8 cellular contexts compared by ENCODE assay signal in the genomic region with DNA sequence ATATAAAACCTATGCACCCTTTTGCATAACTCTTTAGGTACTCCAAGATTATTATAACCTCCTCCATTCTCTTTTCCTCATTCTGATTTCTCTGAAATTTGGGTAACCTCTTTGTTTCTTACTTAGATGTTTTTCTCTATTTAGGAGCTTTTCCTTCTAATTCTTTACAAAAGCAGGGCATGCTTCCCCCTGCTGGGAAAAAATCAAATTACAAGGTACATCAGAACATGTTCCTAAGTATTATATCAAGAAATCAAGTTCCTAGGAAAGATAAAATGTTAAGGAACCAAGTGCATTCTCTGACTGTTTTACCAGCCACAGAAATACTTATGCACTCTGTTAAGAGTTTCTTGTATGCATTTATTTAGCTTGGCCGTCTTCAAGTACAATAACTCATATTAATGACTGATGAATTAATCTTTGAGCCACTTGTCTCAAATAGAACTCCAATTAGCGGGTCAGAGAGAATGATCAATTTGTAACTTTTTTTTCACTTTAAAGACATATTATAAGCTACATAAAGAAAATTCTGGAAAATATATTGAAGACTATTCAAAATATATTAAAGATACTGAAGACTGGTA. TPM values are rescaled to one million over a fixed set of nuclear protein-coding genes. Genes with fewer than 3 reads are reported as not detected.
DNase-seq lines count a peak whose midpoint lies in the region; ATAC-seq and TF ChIP-seq lines count a peak whose summit lies in the region.

No MANE protein-coding gene starts in this region.

- peaks cover 20% of the 10 kb centered on the region for H3K4me1 Mint-ChIP-seq in memory B cell
- no peaks in the 10 kb centered on the region for H3K4me1 Mint-ChIP-seq in activated CD4-positive, alpha-beta memory T cell treated with anti-CD3 and anti-CD28 coated beads, Interleukin-2, amount 10 ng/mL, durations not matched to agents 7 days and 5 days

- H3K36me3 ChIP-seq in DND-41 (ENCODE audit: insufficient read depth, low read length) = no peaks in the 10 kb centered on the region

- TF ChIP-seq CTCF in DND-41 (IDR thresholded peaks at IDR 0.05; ENCODE audit: borderline replicate concordance, extremely low read depth, low read length, poor library complexity, severe bottlenecking) (peak; percentile 52), astrocyte of the spinal cord (IDR thresholded peaks at IDR 0.05; ENCODE audit: low read depth, low read length) (peak; percentile 30)

- H3K27ac ChIP-seq in DND-41 (ENCODE audit: low read length) = no peak overlapping the region

- peaks cover 5% of the 10 kb centered on the region for H3K9me3 ChIP-seq in DND-41 (ENCODE audit: insufficient read depth, low read length, severe bottlenecking)

- H3K27me3 ChIP-seq in DND-41 (ENCODE audit: insufficient read depth, low read length, poor library complexity) = no peaks in the 10 kb centered on the region

- DNase-seq in DND-41 = no peak
- DNase-seq in M059J (ENCODE audit: low read depth) = peak; percentile 8
- peak; percentile 1 for DNase-seq in astrocyte of the spinal cord (ENCODE audit: low read depth, low spot score)
- DNase-seq in memory B cell (ENCODE audit: low spot score in 2 of 2) = peak; percentile 12 to 29
- no peak for DNase-seq in activated CD4-positive, alpha-beta T cell treated with anti-CD3 and anti-CD28 coated beads, Interleukin-2, amount 50 U/mL, for 48 hours
- no peak for DNase-seq in left colon
- no peak for DNase-seq in activated CD4-positive, alpha-beta memory T cell treated with anti-CD3 and anti-CD28 coated beads, Interleukin-2, amount 10 ng/mL, durations not matched to agents 7 days and 5 days
- DNase-seq in effector CD8-positive, alpha-beta T cell (lab: John Stamatoyannopoulos, UW) = no peak

- H3K9me3 Mint-ChIP-seq in memory B cell = no peaks in the 10 kb centered on the region
- H3K9me3 Mint-ChIP-seq in activated CD4-positive, alpha-beta memory T cell treated with anti-CD3 and anti-CD28 coated beads, Interleukin-2, amount 10 ng/mL, durations not matched to agents 7 days and 5 days = no peaks in the 10 kb centered on the region

- POLR2A ChIA-PET in activated CD4-positive, alpha-beta memory T cell treated with anti-CD3 and anti-CD28 coated beads, Interleukin-2, amount 10 ng/mL, durations not matched to agents 7 days and 5 days (lab: Charles Lee) = no interaction called here

- H3K4me1 ChIP-seq in DND-41 (ENCODE audit: insufficient read depth, low read length) = no peaks in the 10 kb centered on the region

- no peak overlapping the region for H3K4me3 ChIP-seq in DND-41 (ENCODE audit: low read depth in 1 of 2, low read length in 2 of 2)
- H3K4me3 ChIP-seq in astrocyte of the spinal cord (ENCODE audit: low read depth, low read length) = no peak overlapping the region

- H4K20me1 ChIP-seq in DND-41 (ENCODE audit: insufficient read depth, low read length) = no peaks in the 10 kb centered on the region

- no peaks in the 10 kb centered on the region for H3K36me3 Mint-ChIP-seq in memory B cell
- H3K36me3 Mint-ChIP-seq in activated CD4-positive, alpha-beta memory T cell treated with anti-CD3 and anti-CD28 coated beads, Interleukin-2, amount 10 ng/mL, durations not matched to agents 7 days and 5 days (ENCODE audit: low read depth) = no peaks in the 10 kb centered on the region

- no peaks in the 10 kb centered on the region for H3K27me3 Mint-ChIP-seq in memory B cell
- H3K27me3 Mint-ChIP-seq in activated CD4-positive, alpha-beta memory T cell treated with anti-CD3 and anti-CD28 coated beads, Interleukin-2, amount 10 ng/mL, durations not matched to agents 7 days and 5 days = peaks cover 5% of the 10 kb centered on the region

- ATAC-seq in DND-41 (ENCODE audit: insufficient read depth, low read depth) = no peak
- ATAC-seq in memory B cell (ENCODE audit: low read depth) = no peak
- ATAC-seq in left colon = no peak

- CTCF ChIA-PET in activated CD4-positive, alpha-beta memory T cell treated with anti-CD3 and anti-CD28 coated beads, Interleukin-2, amount 10 ng/mL, durations not matched to agents 7 days and 5 days (lab: Charles Lee) = no interaction called here

- peak overlapping the region; percentile 69 for H3K4me3 Mint-ChIP-seq in memory B cell
- no peak overlapping the region for H3K4me3 Mint-ChIP-seq in activated CD4-positive, alpha-beta memory T cell treated with anti-CD3 and anti-CD28 coated beads, Interleukin-2, amount 10 ng/mL, durations not matched to agents 7 days and 5 days

- in situ Hi-C loops in astrocyte of the spinal cord (cut with HindIII; ENCODE audit: low sequenced_read_pairs) = no loop called here

- H3K27ac Mint-ChIP-seq in memory B cell = no peak overlapping the region
- no peak overlapping the region for H3K27ac Mint-ChIP-seq in activated CD4-positive, alpha-beta memory T cell treated with anti-CD3 and anti-CD28 coated beads, Interleukin-2, amount 10 ng/mL, durations not matched to agents 7 days and 5 days

- no peak overlapping the region for H3K4me2 ChIP-seq in DND-41 (ENCODE audit: insufficient read depth, low read length)

- no peak overlapping the region for H2AFZ ChIP-seq in DND-41 (ENCODE audit: low read depth, low read length)

- H3K9ac ChIP-seq in DND-41 (ENCODE audit: low read depth, low read length) = no peak overlapping the region

- H3K79me2 ChIP-seq in DND-41 (ENCODE audit: insufficient read depth, low read length) = no peaks in the 10 kb centered on the region

- intact Hi-C loops in left colon (cut with DNase I, micrococcal nuclease) = no loop called here

RNA-seq across cellular contexts. Expression of gene KHDRBS2, which starts 2.1 kb away (rescaled TPM):
- total RNA-seq in M059J (2014; rRNA removed; shearing (Covaris generic)) = not detected in 2 replicates
- 1 to 10 TPM in 1 of 2 donors, under 1 TPM in 1; 0.46 to 1.4 TPM for total RNA-seq in left colon
- not detected for total RNA-seq in activated CD4-positive, alpha-beta memory T cell treated with anti-CD3 and anti-CD28 coated beads, Interleukin-2, amount 10 ng/mL, durations not matched to agents 7 days and 5 days

Comparison
In these comparisons a context has a peak if more than half of its experiments do, and no peak if none do; other contexts are left out.
1. DNase-seq: peak in M059J (single experiment), astrocyte of the spinal cord (single experiment) and memory B cell (2 of 2); none in DND-41 (single experiment), activated CD4-positive, alpha-beta T cell treated with anti-CD3 and anti-CD28 coated beads, Interleukin-2, amount 50 U/mL, for 48 hours (0 of 2), left colon (0 of 2), activated CD4-positive, alpha-beta memory T cell treated with anti-CD3 and anti-CD28 coated beads, Interleukin-2, amount 10 ng/mL, durations not matched to agents 7 days and 5 days (single experiment) and effector CD8-positive, alpha-beta T cell (single experiment).